In genomic region chr13:41848435-41849255, GRCh38 we compare ENCODE assay signal across 11 cellular contexts.
DNase-seq lines count a peak whose midpoint lies in the region; ATAC-seq, FAIRE-seq and TF ChIP-seq lines count a peak whose summit lies in the region.
"Had no signal": no experiment of that assay in that cellular context is flagged by ENCODE, and none has a peak within 500 bp of the region (broad histone marks: within the 10 kb centered on the region; RNA-seq: fewer than 3 reads in every experiment).

No MANE protein-coding gene starts in this region.

- H3K27me3 ChIP-seq in right cardiac atrium (ENCODE audit: control insufficient read depth, insufficient read depth) (no peaks in the 10 kb centered on the region), spleen (replicated peaks in 1 of 7) (no peaks in the 10 kb centered on the region)

- no peak for TF ChIP-seq EP300 in A549 (IDR thresholded peaks at IDR 0.05)

- H3K9me3 ChIP-seq in A549 (no peaks in the 10 kb centered on the region), HEK293 (ENCODE audit: control insufficient read depth, insufficient read depth, low read depth, low read length) (no peaks in the 10 kb centered on the region), right cardiac atrium (ENCODE audit: control insufficient read depth, low read length) (no peaks in the 10 kb centered on the region), spleen (peaks cover 0 to 6% (median 0%) of the 10 kb centered on the region in 8 donors)

- no peak overlapping the region for H3K4me2 ChIP-seq in A549

- no peak overlapping the region for H3K4me3 ChIP-seq in A549
- no peak overlapping the region for H3K4me3 ChIP-seq in HEK293 (ENCODE audit: low read depth, low read length)
- H3K4me3 ChIP-seq in astrocyte of the spinal cord (ENCODE audit: low read depth, low read length), result no peak overlapping the region
- no peak overlapping the region for H3K4me3 ChIP-seq in right cardiac atrium (ENCODE audit: low read length)
- H3K4me3 ChIP-seq in spleen, result no peak overlapping the region

- intact Hi-C loops in right cardiac atrium (cut with DNase I) (no loop called here), spleen (cut with DNase I; ENCODE audit: low total_unique reads) (no loop called here)

- ATAC-seq in A549 (no peak), right cardiac atrium (peak; percentile 70 to 74), GM18909 (IDR thresholded peaks at IDR 0.05; ENCODE audit: poor library complexity, unreplicated experiment) (no peak)
- ATAC-seq: stimulated activated effector memory CD8-positive, alpha-beta T cell treated with anti-CD3 and anti-CD28 coated beads, Interleukin-12 subunit alpha, Interleukin-12 subunit beta, amount 100 ng/mL, for 72 hours had no signal

- DNase-seq in A549 (ENCODE audit: low read depth in 1 of 2, low spot score in 1 of 2) (no peak), astrocyte of the spinal cord (ENCODE audit: low read depth, low spot score) (peak; percentile 68), right cardiac atrium (no peak), retina (no peak), NCI-H226 (no peak), spleen (no peak)
- DNase-seq: activated CD8-positive, alpha-beta memory T cell treated with anti-CD3 and anti-CD28 coated beads, Interleukin-2, amount 50 U/mL, for 48 hours; CD4-positive, CD25-positive, alpha-beta regulatory T cell had no signal

- in situ Hi-C loops in astrocyte of the spinal cord (cut with HindIII; ENCODE audit: low sequenced_read_pairs), result no loop called here

- peak; percentile 23; the same call in 2 of the 3 replicates for TF ChIP-seq CTCF in A549 (IDR thresholded peaks at IDR 0.05)
- TF ChIP-seq CTCF in HEK293 (tag by site-specific recombination; IDR thresholded peaks at IDR 0.05), result no peak
- peak; percentile 22 for TF ChIP-seq CTCF in astrocyte of the spinal cord (IDR thresholded peaks at IDR 0.05; ENCODE audit: low read depth, low read length)
- no peak for TF ChIP-seq CTCF in spleen (IDR thresholded peaks at IDR 0.05 in 8 of 11, conservative IDR thresholded peaks at IDR 0.05 in 3 of 11)

- no peak for TF ChIP-seq POLR2A in A549 (IDR thresholded peaks at IDR 0.05; ENCODE audit: low read length)
- no peak for TF ChIP-seq POLR2A in spleen (IDR thresholded peaks at IDR 0.05)

- POLR2A ChIA-PET in A549 (lab: Yijun Ruan, JAX) (no interaction called here), HEK293 (lab: Yijun Ruan, JAX) (no interaction called here)

- CTCF ChIA-PET in A549 (lab: Yijun Ruan, JAX) (interaction anchor here (1.1 kb wide), 1 partner anchor 17 kb away, joined by 3 read pairs; no protein-coding TSS in a partner anchor), HEK293 (lab: Yijun Ruan, JAX) (interaction anchor here (0.7 kb wide), 1 partner anchor 170 kb away, joined by 3 read pairs; no protein-coding TSS in a partner anchor)

- no peaks in the 10 kb centered on the region for H3K36me3 ChIP-seq in HEK293 (ENCODE audit: control insufficient read depth in 2 of 2, insufficient read depth in 1 of 2, low read length in 2 of 2)
- H3K36me3 ChIP-seq in spleen, result peaks cover 0 to 4% (median 0%) of the 10 kb centered on the region in 6 donors

- no peak overlapping the region for H3K27ac ChIP-seq in A549
- no peak overlapping the region for H3K27ac ChIP-seq in HEK293 (ENCODE audit: extremely low read depth, low read depth, low read length)
- H3K27ac ChIP-seq in right cardiac atrium (ENCODE audit: low read length), result no peak overlapping the region
- no peak overlapping the region for H3K27ac ChIP-seq in spleen

- 98% methylated on average over 2 of the region's 2 CpGs for WGBS in A549 (ENCODE audit: missing lambda C conversion rate)
- WGBS in right cardiac atrium, result 68% methylated on average over 2 of the region's 2 CpGs
- 93 to 99% (median 95%) methylated on average over 2 of the region's 2 CpGs for WGBS in spleen, 5 donors

- no peak for FAIRE-seq in A549 (lab: Jason Lieb, UNC)

- no peaks in the 10 kb centered on the region for H3K4me1 ChIP-seq in A549
- no peaks in the 10 kb centered on the region for H3K4me1 ChIP-seq in HEK293 (ENCODE audit: control insufficient read depth, insufficient read depth, low read length)
- H3K4me1 ChIP-seq in right cardiac atrium (ENCODE audit: control insufficient read depth, insufficient read depth, low read length), result no peaks in the 10 kb centered on the region
- H3K4me1 ChIP-seq in spleen, result no peaks in the 10 kb centered on the region

- peak; percentile 22 to 28; a peak in 2 of 5 replicates for TF ChIP-seq RAD21 in A549 (conservative IDR thresholded peaks at IDR 0.05 in 1 of 2, IDR thresholded peaks at IDR 0.05 in 1 of 2)

TF ChIP-seq in A549, 52 proteins besides CTCF, POLR2A, EP300 and RAD21:
- TF ChIP-seq RARB (CRISPR knock-in tag; IDR thresholded peaks at IDR 0.05), result no peak
- TF ChIP-seq GATA3 (IDR thresholded peaks at IDR 0.05; ENCODE audit: borderline replicate concordance), result no peak
- TF ChIP-seq SMC3 (IDR thresholded peaks at IDR 0.05), result peak; percentile 24; the same call in 1 of the 3 replicates
- no peak for TF ChIP-seq CHD2 (IDR thresholded peaks at IDR 0.05; ENCODE audit: low read length, partially characterized antibody)
- TF ChIP-seq BHLHE40 (IDR thresholded peaks at IDR 0.05; ENCODE audit: low read depth, low read length), result no peak
- no peak for TF ChIP-seq USF2 (IDR thresholded peaks at IDR 0.05)

TF ChIP-seq in HEK293, 187 proteins besides CTCF, POLR2A, EP300 and RAD21:
- TF ChIP-seq PATZ1 (tag by site-specific recombination; IDR thresholded peaks at IDR 0.05), result no peak
- TF ChIP-seq ZNF548 (tag by site-specific recombination; IDR thresholded peaks at IDR 0.05), result no peak
- 0 out of 2 replicates have a peak, but pooled peaks have one; percentile 21 for TF ChIP-seq ZBTB6 (tag by site-specific recombination; IDR thresholded peaks at IDR 0.05)
- TF ChIP-seq ZIC2 (tag by site-specific recombination; IDR thresholded peaks at IDR 0.05), result no peak
- no peak for TF ChIP-seq ZFP69B (tag by site-specific recombination; IDR thresholded peaks at IDR 0.05)
- no peak for TF ChIP-seq OVOL3 (tag by site-specific recombination; IDR thresholded peaks at IDR 0.05)
- peak; percentile 50; the same call in 1 of the 2 replicates for TF ChIP-seq PRDM6 (tag by site-specific recombination; IDR thresholded peaks at IDR 0.05)
- TF ChIP-seq ZNF549 (tag by site-specific recombination; IDR thresholded peaks at IDR 0.05), result peak; percentile 71
- TF ChIP-seq ZNF18 (tag by site-specific recombination; IDR thresholded peaks at IDR 0.05), result no peak
- no peak for TF ChIP-seq ZBTB17 (tag by site-specific recombination; IDR thresholded peaks at IDR 0.05)
- no peak for TF ChIP-seq SP3 (tag by site-specific recombination; IDR thresholded peaks at IDR 0.05)
- TF ChIP-seq FEZF1 (tag by site-specific recombination; IDR thresholded peaks at IDR 0.05), result peak; percentile 85

Comparison
In these comparisons a context has a peak if more than half of its experiments do, and no peak if none do; other contexts are left out.
1. ATAC-seq: peak in right cardiac atrium (2 of 2); none in A549 (0 of 2) and GM18909 (single experiment).
2. CTCF ChIP-seq: peak in A549 (single experiment) and astrocyte of the spinal cord (single experiment); none in HEK293 (single experiment) and spleen (0 of 11).
3. Of the 5 proteins assayed by ChIP-seq in both HEK293 and A549: peak only in HEK293: none; only in A549: CTCF; in both: none; in neither: 4.